15 cellular contexts compared by ENCODE assay signal in the genomic region with DNA sequence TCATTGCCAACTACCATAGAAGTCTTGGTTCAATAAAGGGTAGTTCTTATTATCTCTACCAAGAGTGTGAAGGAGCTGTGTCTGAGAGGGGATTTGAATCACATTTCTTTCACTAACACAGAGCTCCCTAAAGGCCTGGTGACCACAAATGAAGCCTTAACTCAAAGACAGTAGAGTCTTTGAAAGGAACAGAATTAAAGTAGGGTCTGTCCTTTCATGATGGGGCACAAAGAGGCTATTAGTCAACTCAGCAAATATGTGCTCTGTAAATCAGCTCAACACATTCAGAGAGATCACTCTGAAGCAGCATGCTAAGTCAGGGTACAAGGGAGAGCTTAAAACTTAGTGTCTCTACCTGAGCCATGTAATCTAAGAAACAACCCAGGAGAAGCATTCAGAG.
"Had no signal": no experiment of that assay in that cellular context is flagged by ENCODE, and none has a peak within 500 bp of the region (broad histone marks: within the 10 kb centered on the region; RNA-seq: fewer than 3 reads in every experiment).

No MANE protein-coding gene starts in this region.

- DNase-seq: activated CD4-positive, alpha-beta T cell treated with anti-CD3 and anti-CD28 coated beads, Interleukin-2, amount 10 ng/mL, durations not matched to agents 7 days and 5 days; activated naive CD4-positive, alpha-beta T cell treated with anti-CD3 and anti-CD28 coated beads, Interleukin-2, amount 10 ng/mL, durations not matched to agents 7 days and 5 days; colonic mucosa; effector CD8-positive, alpha-beta T cell; gastrocnemius medialis; islet precursor cell; mesendoderm; posterior cingulate gyrus; right cardiac atrium; stimulated activated CD4-positive, alpha-beta T cell treated with anti-CD3 and anti-CD28 coated beads, Interleukin-1b, Interleukin-23, amount 100 ng/mL, for 48 hours; stimulated activated naive CD4-positive, alpha-beta T cell treated with Interleukin-2 at 50 U/mL for 16 hours; trophoblast cell had no signal

- H3K27me3 Mint-ChIP-seq: activated CD4-positive, alpha-beta T cell treated with anti-CD3 and anti-CD28 coated beads, Interleukin-2, amount 10 ng/mL, durations not matched to agents 7 days and 5 days; activated naive CD4-positive, alpha-beta T cell treated with anti-CD3 and anti-CD28 coated beads, Interleukin-2, amount 10 ng/mL, durations not matched to agents 7 days and 5 days had no signal

- H3K27ac Mint-ChIP-seq: activated CD4-positive, alpha-beta T cell treated with anti-CD3 and anti-CD28 coated beads, Interleukin-2, amount 10 ng/mL, durations not matched to agents 7 days and 5 days; activated naive CD4-positive, alpha-beta T cell treated with anti-CD3 and anti-CD28 coated beads, Interleukin-2, amount 10 ng/mL, durations not matched to agents 7 days and 5 days; activated T-helper 2 cell treated with anti-CD3 and anti-CD28 coated beads, Interferon-gamma antibody, Interleukin-2, Interleukin-4, amounts not matched to agents 10 μg/mL and 5 μg/mL and 100 μg/mL, durations not matched to agents 14 hours and 24 hours and 36 hours; T-helper 1 cell treated with Interleukin-12 subunit alpha and Interleukin-12 subunit beta and Interleukin-4 antibody, amounts not matched to agents 30 μg/mL and 1 μg/mL, for 36 hours; WTC11 had no signal

- H3K36me3 Mint-ChIP-seq: activated naive CD4-positive, alpha-beta T cell treated with anti-CD3 and anti-CD28 coated beads, Interleukin-2, amount 10 ng/mL, durations not matched to agents 7 days and 5 days had no signal

- H3K4me3 Mint-ChIP-seq: activated CD4-positive, alpha-beta T cell treated with anti-CD3 and anti-CD28 coated beads, Interleukin-2, amount 10 ng/mL, durations not matched to agents 7 days and 5 days; activated naive CD4-positive, alpha-beta T cell treated with anti-CD3 and anti-CD28 coated beads, Interleukin-2, amount 10 ng/mL, durations not matched to agents 7 days and 5 days; T-helper 1 cell treated with Interleukin-12 subunit alpha and Interleukin-12 subunit beta and Interleukin-4 antibody, amounts not matched to agents 30 μg/mL and 1 μg/mL, for 36 hours; WTC11 had no signal

- H3K9me3 ChIP-seq: colonic mucosa, gastrocnemius medialis had no signal

- H3K4me1 ChIP-seq: colonic mucosa had no signal

- ATAC-seq: gastrocnemius medialis, WTC11 had no signal

- H3K4me1 Mint-ChIP-seq: activated CD4-positive, alpha-beta T cell treated with anti-CD3 and anti-CD28 coated beads, Interleukin-2, amount 10 ng/mL, durations not matched to agents 7 days and 5 days; activated naive CD4-positive, alpha-beta T cell treated with anti-CD3 and anti-CD28 coated beads, Interleukin-2, amount 10 ng/mL, durations not matched to agents 7 days and 5 days; WTC11 had no signal

- H3K4me3 ChIP-seq: colonic mucosa, gastrocnemius medialis had no signal

- H3K36me3 ChIP-seq: colonic mucosa had no signal

- H3K27me3 ChIP-seq: colonic mucosa, gastrocnemius medialis had no signal

- H3K9me3 Mint-ChIP-seq: activated CD4-positive, alpha-beta T cell treated with anti-CD3 and anti-CD28 coated beads, Interleukin-2, amount 10 ng/mL, durations not matched to agents 7 days and 5 days; activated T-helper 2 cell treated with anti-CD3 and anti-CD28 coated beads, Interferon-gamma antibody, Interleukin-2, Interleukin-4, amounts not matched to agents 10 μg/mL and 5 μg/mL and 100 μg/mL, durations not matched to agents 14 hours and 24 hours and 36 hours; T-helper 1 cell treated with Interleukin-12 subunit alpha and Interleukin-12 subunit beta and Interleukin-4 antibody, amounts not matched to agents 30 μg/mL and 1 μg/mL, for 36 hours had no signal

- H3K27ac ChIP-seq: colonic mucosa, gastrocnemius medialis had no signal
